ENCODE assay signal across 19 cellular contexts in genomic region chr6:147159536-147160374, GRCh38. TPM values are rescaled to one million over a fixed set of nuclear protein-coding genes. Genes with fewer than 3 reads are reported as not detected.
DNase-seq lines count a peak whose midpoint lies in the region; ATAC-seq, FAIRE-seq and TF ChIP-seq lines count a peak whose summit lies in the region.
"Had no signal": no experiment of that assay in that cellular context is flagged by ENCODE, and none has a peak within 500 bp of the region (broad histone marks: within the 10 kb centered on the region; RNA-seq: fewer than 3 reads in every experiment).

No MANE protein-coding gene starts in this region.

- no peak overlapping the region for H4K91ac ChIP-seq in neuronal stem cell (ENCODE audit: low read depth, low read length, poor library complexity)

- peaks cover 11% of the 10 kb centered on the region for H3K36me3 ChIP-seq in K562 (ENCODE audit: control insufficient read depth, insufficient read depth, low read length)
- H3K36me3 ChIP-seq in neuronal stem cell (replicated peaks in 1 of 2; ENCODE audit: control insufficient read depth in 2 of 2, insufficient read depth in 2 of 2, low read length in 2 of 2): no peaks in the 10 kb centered on the region
- H3K36me3 ChIP-seq: MG63 had no signal

- no peak overlapping the region for H3K14ac ChIP-seq in neuronal stem cell (ENCODE audit: low read length)

- no peak for TF ChIP-seq CTCF in NB4 (IDR thresholded peaks at IDR 0.05; ENCODE audit: low read depth, low read length)
- TF ChIP-seq CTCF in K562 (IDR thresholded peaks at IDR 0.05 in 2 of 3, conservative IDR thresholded peaks at IDR 0.05 in 1 of 3; ENCODE audit: insufficient read depth in 2 of 3, low read depth in 1 of 3, low read length in 3 of 3): no peak

- peak overlapping the region in 1 of 2 experiments; percentile 68; a peak in 2 of 4 replicates for H3K9ac ChIP-seq in K562 (ENCODE audit: insufficient read depth in 1 of 2, low read depth in 2 of 2, low read length in 2 of 2)
- no peak overlapping the region for H3K9ac ChIP-seq in neuronal stem cell (ENCODE audit: low read depth, low read length, poor library complexity)

- H3K9me3 ChIP-seq in K562 (replicated peaks; ENCODE audit: control insufficient read depth, insufficient read depth, low read depth, low read length) (peaks cover 6% of the 10 kb centered on the region), neuronal stem cell (replicated peaks in 1 of 2; ENCODE audit: control insufficient read depth in 2 of 2, insufficient read depth in 1 of 2, low read depth in 1 of 2, low read length in 2 of 2) (no peaks in the 10 kb centered on the region)
- H3K9me3 ChIP-seq: MG63 had no signal

- H3K27ac ChIP-seq in K562 (ENCODE audit: extremely low read depth, low read depth, low read length): peak overlapping the region; percentile 86
- no peak overlapping the region for H3K27ac ChIP-seq in neuronal stem cell (replicated peaks; ENCODE audit: low read length)

- peak; percentile 55 for FAIRE-seq in K562 (lab: Jason Lieb, UNC)
- FAIRE-seq in HTR-8/SVneo (lab: Jason Lieb, UNC): no peak
- FAIRE-seq: GM12878, RCC 7860 had no signal

- no peak overlapping the region for H2BK120ac ChIP-seq in neuronal stem cell (ENCODE audit: low read depth, low read length)

- H2BK15ac ChIP-seq in neuronal stem cell (ENCODE audit: low read length): no peak overlapping the region

- H3K4me1 ChIP-seq in K562 (replicated peaks in 1 of 2; ENCODE audit: control insufficient read depth in 2 of 2, insufficient read depth in 2 of 2, low read length in 2 of 2): peaks cover 7 to 55% of the 10 kb centered on the region in 2 experiments
- no peaks in the 10 kb centered on the region for H3K4me1 ChIP-seq in neuronal stem cell (ENCODE audit: control insufficient read depth in 2 of 2, insufficient read depth in 1 of 2, low read depth in 1 of 2, low read length in 2 of 2)

- ATAC-seq in K562: peak; percentile 47
- ATAC-seq: GM12878, GM23338, Right ventricle myocardium inferior had no signal

- DNase-seq in GF-D8 (lab: John Stamatoyannopoulos, UW) (peak; percentile 28), NB4 (ENCODE audit: low read depth) (peak; percentile 44), K562 (ENCODE audit: extremely low read depth in 1 of 4, low spot score in 3 of 4) (peak in 1 of 4 experiments; percentile 65), neuronal stem cell (ENCODE audit: low spot score) (no peak), NCI-H1436 (lab: John Stamatoyannopoulos, UW) (no peak), NCI-H526 (lab: John Stamatoyannopoulos, UW) (no peak), HTR-8/SVneo (ENCODE audit: insufficient read length, low spot score) (no peak)
- DNase-seq: C1 segment of cervical spinal cord; MG63; NCI-H1092; NCI-H2081; NCI-H2171 treated with DMSO at 0.1 percent for 48 hours; NCI-H446; NCI-H69; NK-92 treated with Interleukin-12 subunit alpha and Interleukin-12 subunit beta, amount 100 ng/mL, for 24 hours had no signal

- peak; percentile 72 for TF ChIP-seq EP300 in K562 (IDR thresholded peaks at IDR 0.05; ENCODE audit: low read length)

- TF ChIP-seq POLR2A in NB4 (IDR thresholded peaks at IDR 0.05; ENCODE audit: extremely low read depth, insufficient read length) (no peak), K562 (conservative IDR thresholded peaks at IDR 0.05) (peak; percentile 57)

- CTCF ChIA-PET in K562 (lab: Yijun Ruan, JAX; ENCODE audit: low intra/inter-chr PET ratio): no interaction called here

- H2AFZ ChIP-seq in K562 (ENCODE audit: low read depth, low read length): peak overlapping the region; percentile 91
- H2AFZ ChIP-seq in neuronal stem cell (ENCODE audit: low read length): peak overlapping the region; percentile 23
- H2AFZ ChIP-seq: GM23338 had no signal

- no peaks in the 10 kb centered on the region for H3K79me1 ChIP-seq in neuronal stem cell (ENCODE audit: low read depth, low read length)

- H3K4me3 ChIP-seq in NB4 (ENCODE audit: low read depth, low read length) (peak overlapping the region; percentile 8), K562 (no peak overlapping the region), neuronal stem cell (ENCODE audit: low read length in 2 of 2) (no peak overlapping the region)
- H3K4me3 ChIP-seq: GM12878, GM23338, MG63 had no signal

- no peak overlapping the region for H2BK5ac ChIP-seq in neuronal stem cell (ENCODE audit: low read length)

- peak overlapping the region; percentile 55 for H3K4me2 ChIP-seq in K562 (ENCODE audit: insufficient read depth, low read length)
- H3K4me2 ChIP-seq in neuronal stem cell (ENCODE audit: insufficient read depth, low read length, poor library complexity, severe bottlenecking): no peak overlapping the region
- H3K4me2 ChIP-seq: GM23338 had no signal

- peak in 1 of 2 experiments; percentile 15; a peak in 1 of 4 replicates for TF ChIP-seq RAD21 in K562 (CRISPR knock-in tag; conservative IDR thresholded peaks at IDR 0.05 in 1 of 2, IDR thresholded peaks at IDR 0.05 in 1 of 2)

- TSS peak; percentile 27 for BruUV-seq in K562 (replicated peaks; lab: Mats Ljungman, UMichigan)

- no peak overlapping the region for H2AK5ac ChIP-seq in neuronal stem cell (ENCODE audit: low read depth, low read length)

- in situ Hi-C loops in K562 (cut with MboI): no loop called here

- no peaks in the 10 kb centered on the region for H3K79me2 ChIP-seq in K562 (ENCODE audit: control insufficient read depth, insufficient read depth, low read length)

- H4K8ac ChIP-seq in neuronal stem cell (ENCODE audit: low read depth, low read length): no peak overlapping the region

- H3K9me1 ChIP-seq in K562 (ENCODE audit: control insufficient read depth, insufficient read depth, low read length): no peaks in the 10 kb centered on the region

- H3K23ac ChIP-seq in neuronal stem cell (ENCODE audit: low read depth, low read length, poor library complexity): no peak overlapping the region

- intact Hi-C loops in K562 (cut with micrococcal nuclease): loop anchor here (5.0 kb wide), 1 partner anchor 247 kb away; no protein-coding TSS in a partner anchor

- POLR2A ChIA-PET in K562 (lab: Yijun Ruan, JAX): interaction anchor here (1.0 to 1.2 kb wide), 3 partner anchors 11 to 42 kb away, joined by 3 to 4 read pairs (median 3); no protein-coding TSS in a partner anchor

- no peak overlapping the region for H3K4ac ChIP-seq in neuronal stem cell (ENCODE audit: low read length)

- no peak overlapping the region for H2BK12ac ChIP-seq in neuronal stem cell (ENCODE audit: low read length)

- no peaks in the 10 kb centered on the region for H4K20me1 ChIP-seq in K562 (replicated peaks; ENCODE audit: control insufficient read depth, insufficient read depth, low read length)

- 12% methylated on average over 2 of the region's 2 CpGs for WGBS in K562 (ENCODE audit: insufficient coverage, low coverage, missing lambda C conversion rate)
- WGBS in neuronal stem cell (ENCODE audit: extremely low coverage in 2 of 2, insufficient read length in 2 of 2, insufficient replicate concordance in 1 of 2), 2 donors: no CpG with 5 or more reads among the region's 2 CpGs

- H3K27me3 ChIP-seq in K562 (ENCODE audit: control insufficient read depth in 2 of 2, insufficient read depth in 2 of 2, low read length in 2 of 2) (no peaks in the 10 kb centered on the region), neuronal stem cell (ENCODE audit: control insufficient read depth in 3 of 3, insufficient read depth in 3 of 3, low read depth in 1 of 3, low read length in 3 of 3) (no peaks in the 10 kb centered on the region)
- H3K27me3 ChIP-seq: MG63 had no signal

- H3K18ac ChIP-seq in neuronal stem cell (ENCODE audit: low read length): no peak overlapping the region

TF ChIP-seq in K562, 482 proteins besides CTCF, POLR2A, EP300 and RAD21 (continues in another document):
- TF ChIP-seq HDAC3 (IDR thresholded peaks at IDR 0.05; ENCODE audit: borderline replicate concordance, partially characterized antibody) (peak; percentile 50), SNRNP70 (optimal IDR thresholded peaks at IDR 0.05; ENCODE audit: low read depth, low read length) (no peak), TBP (optimal IDR thresholded peaks at IDR 0.05; ENCODE audit: low read depth, low read length) (peak; percentile 67), CREB1 (IDR thresholded peaks at IDR 0.05) (no peak), CREB1 (CRISPR knock-in tag; IDR thresholded peaks at IDR 0.05) (no peak), SMARCB1 (IDR thresholded peaks at IDR 0.05; ENCODE audit: insufficient read length, low read depth) (peak; percentile 57), NFRKB (IDR thresholded peaks at IDR 0.05; ENCODE audit: low read depth) (peak; percentile 89; the same call in 1 of the 2 replicates), ATF1 (CRISPR knock-in tag; IDR thresholded peaks at IDR 0.05) (no peak), ATF1 (tag; IDR thresholded peaks at IDR 0.05) (peak; percentile 46), ELF1 (tag; IDR thresholded peaks at IDR 0.05) (peak; percentile 48)
- TF ChIP-seq, protein P1, sequence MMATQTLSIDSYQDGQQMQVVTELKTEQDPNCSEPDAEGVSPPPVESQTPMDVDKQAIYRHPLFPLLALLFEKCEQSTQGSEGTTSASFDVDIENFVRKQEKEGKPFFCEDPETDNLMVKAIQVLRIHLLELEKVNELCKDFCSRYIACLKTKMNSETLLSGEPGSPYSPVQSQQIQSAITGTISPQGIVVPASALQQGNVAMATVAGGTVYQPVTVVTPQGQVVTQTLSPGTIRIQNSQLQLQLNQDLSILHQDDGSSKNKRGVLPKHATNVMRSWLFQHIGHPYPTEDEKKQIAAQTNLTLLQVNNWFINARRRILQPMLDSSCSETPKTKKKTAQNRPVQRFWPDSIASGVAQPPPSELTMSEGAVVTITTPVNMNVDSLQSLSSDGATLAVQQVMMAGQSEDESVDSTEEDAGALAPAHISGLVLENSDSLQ (IDR thresholded peaks at IDR 0.05): peak; percentile 75

RNA-seq across cellular contexts. Expression of gene STXBP5, which starts 44.5 kb away (rescaled TPM):
- 282 and 467 TPM in 2 replicates for total RNA-seq in K562 (2011; cell fraction: chromatin; rRNA removed; ENCODE audit: low replicate concordance)
- total RNA-seq in K562 (2011; cell fraction: nucleolus; rRNA removed): 111 and 113 TPM in 2 replicates
- 160 and 217 TPM in 2 replicates for total RNA-seq in K562 (2011; cell fraction: nucleoplasm; rRNA removed)
- total RNA-seq in K562 (2014; rRNA removed) (50.1 and 60.1 TPM in 2 replicates), K562 (2014; rRNA removed; fragmentation: Illumina TruSeq; extraction: Trizol) (114 and 158 TPM in 2 replicates), K562 (2015; rRNA removed; fragmentation: Illumina TruSeq; extraction: Trizol) (144 and 155 TPM in 2 replicates), K562 (2021) (98.8 and 115 TPM in 2 replicates)
- polyA plus RNA-seq in K562 (2011; rRNA removed) (128 and 172 TPM in 2 replicates), K562 (2014; fragmentation: Illumina TruSeq; extraction: Trizol) (71.5 and 82.1 TPM in 2 replicates), K562 (2014; fragmentation: Nextera tagmentation; extraction: Ambion mirVana) (10 to 100 TPM; 23.3 to 23.9 TPM), K562 (2014; rRNA removed) (49.6 and 60.5 TPM in 2 replicates)
- 42.0 and 63.5 TPM in 2 replicates for polyA plus RNA-seq in K562 (2011; cell fraction: cytosol; rRNA removed)
- polyA plus RNA-seq in K562 (2011; cell fraction: nucleus; rRNA removed): 254 and 270 TPM in 2 replicates
- 56.3 and 84.9 TPM in 2 replicates for polyA plus RNA-seq in K562 (2012)
- polyA minus RNA-seq in K562 (2011; rRNA and poly(A)+ RNA removed): 447 and 452 TPM in 2 replicates
- 96.1 and 167 TPM in 2 replicates for polyA minus RNA-seq in K562 (2011; cell fraction: cytosol; rRNA and poly(A)+ RNA removed)
- polyA minus RNA-seq in K562 (2011; cell fraction: nucleus; rRNA and poly(A)+ RNA removed): 374 and 571 TPM in 2 replicates
- 2.3 TPM for polyA plus RNA-seq in neuronal stem cell (2013, experiment 1 of 2)
- 2.6 TPM for polyA plus RNA-seq in neuronal stem cell (2013, experiment 2 of 2)

Comparison
In these comparisons a context has a peak if more than half of its experiments do, and no peak if none do; other contexts are left out.
1. DNase-seq: peak in GF-D8 (single experiment) and NB4 (single experiment); none in neuronal stem cell (single experiment), NCI-H1436 (single experiment), NCI-H526 (0 of 2) and HTR-8/SVneo (single experiment).